In genomic region chr19:45424191-45425058, GRCh38 we compare ENCODE assay signal across 7 cellular contexts. TPM values are rescaled to one million over a fixed set of nuclear protein-coding genes. Genes with fewer than 3 reads are reported as not detected.
DNase-seq lines count a peak whose midpoint lies in the region; ATAC-seq and TF ChIP-seq lines count a peak whose summit lies in the region.

No MANE protein-coding gene starts in this region.

- H3K9me3 Mint-ChIP-seq in chondrocyte (ENCODE audit: low read depth): no peaks in the 10 kb centered on the region

- H3K9me3 ChIP-seq in ES-I3 (ENCODE audit: control insufficient read depth, insufficient read depth, low read length) (no peaks in the 10 kb centered on the region), SK-N-MC (ENCODE audit: low read depth, low read length) (no peaks in the 10 kb centered on the region)

- peak overlapping the region; percentile 89 for H3K9ac ChIP-seq in ES-I3 (ENCODE audit: low read depth, low read length)
- peak overlapping the region; percentile 96 for H3K9ac ChIP-seq in SK-N-MC (ENCODE audit: insufficient read length)

- no peak for TF ChIP-seq CTCF in HL-60 (IDR thresholded peaks at IDR 0.05; ENCODE audit: insufficient read depth, low read length)
- TF ChIP-seq CTCF in chondrocyte (IDR thresholded peaks at IDR 0.05): no peak

- H3K4me1 Mint-ChIP-seq in chondrocyte (ENCODE audit: low read depth): peaks cover 58% of the 10 kb centered on the region

- H3K36me3 Mint-ChIP-seq in chondrocyte (ENCODE audit: low read depth): peaks cover 8% of the 10 kb centered on the region

- peaks cover 4% of the 10 kb centered on the region; the same call in 1 of the 2 replicates for H3K4me1 ChIP-seq in ES-I3 (ENCODE audit: insufficient read depth, low read length)

- DNase-seq in HL-60 (ENCODE audit: low read depth in 1 of 2, low spot score in 1 of 2): peak; percentile 67 to 85
- no peak for DNase-seq in SK-N-MC (ENCODE audit: low read depth, low spot score)
- no peak for DNase-seq in chondrocyte (ENCODE audit: low spot score)
- peak; percentile 98 for DNase-seq in kidney tubule cell (ENCODE audit: low spot score)
- peak; percentile 54 for DNase-seq in stimulated activated CD4-positive, alpha-beta T cell treated with anti-CD3 and anti-CD28 coated beads, Interleukin-4, amount 100 ng/mL, for 24 hours

- H3K36me3 ChIP-seq in ES-I3 (ENCODE audit: insufficient read depth, low read length) (peaks cover 6% of the 10 kb centered on the region; the same call in 1 of the 2 replicates), SK-N-MC (ENCODE audit: insufficient read depth, low read length) (peaks cover 13% of the 10 kb centered on the region; the same call in 1 of the 2 replicates)

- ATAC-seq in HG02610 (IDR thresholded peaks at IDR 0.05; ENCODE audit: unreplicated experiment): no peak

- no peaks in the 10 kb centered on the region for H3K27me3 ChIP-seq in HL-60 (ENCODE audit: insufficient read depth, poor library complexity, severe bottlenecking)

- H3K27me3 Mint-ChIP-seq in chondrocyte (ENCODE audit: low read depth): no peaks in the 10 kb centered on the region

- H3K4me3 ChIP-seq in HL-60 (replicated peaks; ENCODE audit: insufficient read depth, low read length) (peak overlapping the region; percentile 77), SK-N-MC (peak overlapping the region; percentile 96)

- H3K27ac ChIP-seq in HL-60 (replicated peaks) (peak overlapping the region; percentile 86), SK-N-MC (peak overlapping the region; percentile 82)

- H3K4me3 Mint-ChIP-seq in chondrocyte (ENCODE audit: unreplicated experiment): peak overlapping the region; percentile 98

- H3K27ac Mint-ChIP-seq in chondrocyte (ENCODE audit: unreplicated experiment): peak overlapping the region; percentile 100

RNA-seq across cellular contexts. Expression of gene ERCC1, which starts 0.7 kb away (rescaled TPM):
- 72.4 to 93.1 TPM (median 77.9 TPM) in 3 replicates for total RNA-seq in chondrocyte

RNA-seq across cellular contexts. Expression of gene POLR1G, which starts 18.0 kb away (rescaled TPM):
- 7.3 to 10.4 TPM (median 9.6 TPM) in 3 replicates for total RNA-seq in chondrocyte

RNA-seq across cellular contexts. Expression of gene PPP1R13L, which starts 19.6 kb away (rescaled TPM):
- 67.2 to 111 TPM (median 110 TPM) in 3 replicates for total RNA-seq in chondrocyte

RNA-seq across cellular contexts. Expression of gene FOSB, which starts 43.4 kb away (rescaled TPM):
- total RNA-seq in chondrocyte: 25.5 to 50.9 TPM (median 43.8 TPM) in 3 replicates

RNA-seq across cellular contexts. Expression of gene ERCC2, which starts 54.1 kb away (rescaled TPM):
- total RNA-seq in chondrocyte: 29.6 to 38.0 TPM (median 32.5 TPM) in 3 replicates

Comparison
In these comparisons a context has a peak if more than half of its experiments do, and no peak if none do; other contexts are left out.
1. DNase-seq: peak in HL-60 (2 of 2), kidney tubule cell (single experiment) and stimulated activated CD4-positive, alpha-beta T cell treated with anti-CD3 and anti-CD28 coated beads, Interleukin-4, amount 100 ng/mL, for 24 hours (single experiment); none in SK-N-MC (single experiment) and chondrocyte (single experiment).